In genomic region chr7:20280475-20281351, GRCh38 we compare ENCODE assay signal across 12 cellular contexts. TPM values are rescaled to one million over a fixed set of nuclear protein-coding genes. Genes with fewer than 3 reads are reported as not detected.
DNase-seq lines count a peak whose midpoint lies in the region; ATAC-seq, FAIRE-seq and TF ChIP-seq lines count a peak whose summit lies in the region.
"Had no signal": no experiment of that assay in that cellular context is flagged by ENCODE, and none has a peak within 500 bp of the region (broad histone marks: within the 10 kb centered on the region; RNA-seq: fewer than 3 reads in every experiment).

No MANE protein-coding gene starts in this region.

- no peaks in the 10 kb centered on the region for H3K79me2 ChIP-seq in astrocyte (ENCODE audit: insufficient read depth, low read length)

- H2BK15ac ChIP-seq in IMR-90 (ENCODE audit: low read depth, low read length) (no peak overlapping the region), mesenchymal stem cell (ENCODE audit: low read depth, poor library complexity, severe bottlenecking) (no peak overlapping the region)

- H3K36me3 ChIP-seq in IMR-90 (ENCODE audit: control insufficient read depth, insufficient read depth, low read length) (no peaks in the 10 kb centered on the region), astrocyte (ENCODE audit: insufficient read depth, low read length) (no peaks in the 10 kb centered on the region), mesenchymal stem cell (ENCODE audit: control insufficient read depth in 1 of 2, insufficient read depth in 2 of 2, low read depth in 1 of 2, low read length in 2 of 2) (no peaks in the 10 kb centered on the region)
- H3K36me3 ChIP-seq: suprapubic skin had no signal

- no peak overlapping the region for H3K27ac ChIP-seq in IMR-90 (ENCODE audit: insufficient read depth, low read length)
- peak overlapping the region; percentile 7 for H3K27ac ChIP-seq in astrocyte (ENCODE audit: low read depth, low read length)
- H3K27ac ChIP-seq in mesenchymal stem cell (ENCODE audit: low read length, poor library complexity, severe bottlenecking), result no peak overlapping the region
- H3K27ac ChIP-seq: suprapubic skin had no signal

- 0 out of 2 replicates have a peak overlapping the region, but pooled peaks have one; percentile 4 for H4K91ac ChIP-seq in IMR-90 (ENCODE audit: insufficient read depth, low read depth, low read length)
- no peak overlapping the region for H4K91ac ChIP-seq in mesenchymal stem cell (ENCODE audit: low read length)

- in situ Hi-C loops in IMR-90 (cut with MboI; ENCODE audit: low sequenced_read_pairs), result no loop called here

- TF ChIP-seq RAD21 in IMR-90 (IDR thresholded peaks at IDR 0.05; ENCODE audit: low read length), result no peak

- H2AK5ac ChIP-seq in IMR-90 (ENCODE audit: low read depth, low read length) (no peak overlapping the region), mesenchymal stem cell (ENCODE audit: low read length, severe bottlenecking) (no peak overlapping the region)

- H3K4me1 Mint-ChIP-seq in astrocyte (ENCODE audit: low read depth, unreplicated experiment), result no peaks in the 10 kb centered on the region

- no peaks in the 10 kb centered on the region for H3K36me3 Mint-ChIP-seq in astrocyte (ENCODE audit: low read depth, unreplicated experiment)

- intact Hi-C loops in IMR-90 (cut with micrococcal nuclease), result no loop called here

- FAIRE-seq in astrocyte (lab: Jason Lieb, UNC), result peak; percentile 81

- H3K9me1 ChIP-seq in IMR-90 (ENCODE audit: insufficient read depth, low read length), result no peaks in the 10 kb centered on the region

- H3K23ac ChIP-seq in IMR-90 (ENCODE audit: low read depth, low read length), result no peak overlapping the region
- no peak overlapping the region for H3K23ac ChIP-seq in mesenchymal stem cell (ENCODE audit: low read length in 2 of 2)

- H3K4me2 ChIP-seq in IMR-90 (ENCODE audit: low read depth, low read length) (no peak overlapping the region), astrocyte (ENCODE audit: low read length) (no peak overlapping the region), mesenchymal stem cell (ENCODE audit: low read length, poor library complexity, severe bottlenecking) (no peak overlapping the region)

- no peak overlapping the region for H3K27ac Mint-ChIP-seq in astrocyte (ENCODE audit: unreplicated experiment)

- DNase-seq in Daoy (ENCODE audit: low read depth) (peak; percentile 87), IMR-90 (peak; percentile 88), astrocyte (ENCODE audit: low read depth) (peak; percentile 90), mesenchymal stem cell (peak; percentile 24), NCI-H2196 treated with DMSO at 0.1 percent for 48 hours (lab: John Stamatoyannopoulos, UW; ENCODE audit: unreplicated experiment) (no peak), NCI-H146 treated with DMSO at 0.1 percent for 48 hours (lab: John Stamatoyannopoulos, UW; ENCODE audit: unreplicated experiment) (no peak)
- no peak for DNase-seq in activated effector memory CD4-positive, alpha-beta T cell treated with Interleukin-2 at 50 U/mL for 16 hours
- DNase-seq: anterior cingulate cortex, NCI-H1694 had no signal

- no peaks in the 10 kb centered on the region for H3K79me1 ChIP-seq in IMR-90 (ENCODE audit: low read depth in 1 of 2, low read length in 2 of 2)
- no peaks in the 10 kb centered on the region for H3K79me1 ChIP-seq in mesenchymal stem cell (replicated peaks; ENCODE audit: low read length, poor library complexity, severe bottlenecking)

- H3K27me3 ChIP-seq in IMR-90 (ENCODE audit: control insufficient read depth, insufficient read depth, low read length) (no peaks in the 10 kb centered on the region), astrocyte (ENCODE audit: insufficient read depth, low read length) (no peaks in the 10 kb centered on the region), mesenchymal stem cell (ENCODE audit: control insufficient read depth in 1 of 2, insufficient read depth in 1 of 2, low read length in 2 of 2) (no peaks in the 10 kb centered on the region)
- H3K27me3 ChIP-seq: suprapubic skin had no signal

- ATAC-seq in IMR-90 (ENCODE audit: low read depth), result peak; percentile 64
- no peak for ATAC-seq in GM19452 (IDR thresholded peaks at IDR 0.05; ENCODE audit: unreplicated experiment)

- TF ChIP-seq CTCF in IMR-90 (conservative IDR thresholded peaks at IDR 0.05; ENCODE audit: low read depth, low read length) (no peak), astrocyte (IDR thresholded peaks at IDR 0.05; ENCODE audit: insufficient read depth, low read depth, low read length) (no peak)

- WGBS in IMR-90 (ENCODE audit: extremely low coverage in 2 of 2, insufficient read length in 1 of 2), 2 experiments, result 100% methylated on average over 1 of the region's 8 CpGs; no CpG with 5 or more reads in 1 of the 2 experiments
- 83% methylated on average over 7 of the region's 8 CpGs for whole genome bisulfite sequencing in mesenchymal stem cell

- no peak overlapping the region for H2BK5ac ChIP-seq in IMR-90 (ENCODE audit: low read depth, low read length, poor library complexity, severe bottlenecking)
- H2BK5ac ChIP-seq in mesenchymal stem cell (ENCODE audit: low read depth, low read length, poor library complexity, severe bottlenecking), result no peak overlapping the region

- H3K56ac ChIP-seq in IMR-90 (ENCODE audit: extremely low read depth, insufficient read depth, low read length), result no peak overlapping the region

- H3K4me1 ChIP-seq in IMR-90 (ENCODE audit: control insufficient read depth, insufficient read depth, low read length) (no peaks in the 10 kb centered on the region), astrocyte (ENCODE audit: insufficient read depth, low read length) (peaks cover 6% of the 10 kb centered on the region), mesenchymal stem cell (ENCODE audit: control insufficient read depth, insufficient read depth, low read depth, low read length) (no peaks in the 10 kb centered on the region)
- H3K4me1 ChIP-seq: suprapubic skin had no signal

- no peaks in the 10 kb centered on the region for H3K9me3 Mint-ChIP-seq in astrocyte (ENCODE audit: unreplicated experiment)

- H2BK120ac ChIP-seq in IMR-90 (ENCODE audit: low read depth, low read length), result peak overlapping the region; percentile 9
- H2BK120ac ChIP-seq in mesenchymal stem cell (ENCODE audit: low read depth, low read length), result no peak overlapping the region

- H3K18ac ChIP-seq in IMR-90 (ENCODE audit: low read depth, low read length) (no peak overlapping the region), mesenchymal stem cell (ENCODE audit: low read depth in 1 of 2, low read length in 2 of 2) (no peak overlapping the region)

- H4K20me1 ChIP-seq in IMR-90 (ENCODE audit: insufficient read depth, low read length) (no peaks in the 10 kb centered on the region), astrocyte (ENCODE audit: insufficient read depth, low read length) (no peaks in the 10 kb centered on the region)

- dilution Hi-C loops in IMR-90 (cut with HindIII; ENCODE audit: low sequenced_read_pairs, unreplicated experiment), result no loop called here

- no peak overlapping the region for H3K14ac ChIP-seq in IMR-90 (replicated peaks; ENCODE audit: low read depth, low read length)
- H3K14ac ChIP-seq in mesenchymal stem cell (ENCODE audit: low read length in 2 of 2), result no peak overlapping the region

- CTCF ChIA-PET in IMR-90 (lab: Yijun Ruan, JAX), result no interaction called here

- H3K9me3 ChIP-seq in IMR-90 (ENCODE audit: control insufficient read depth, insufficient read depth, low read length), result no peaks in the 10 kb centered on the region
- H3K9me3 ChIP-seq in astrocyte (ENCODE audit: insufficient read depth, low read depth, low read length), result no peaks in the 10 kb centered on the region
- no peaks in the 10 kb centered on the region for H3K9me3 ChIP-seq in mesenchymal stem cell (ENCODE audit: control insufficient read depth, low read length)
- H3K9me3 ChIP-seq: suprapubic skin had no signal

- H4K5ac ChIP-seq in IMR-90 (ENCODE audit: low read depth, low read length), result no peak overlapping the region

- H2AK9ac ChIP-seq in IMR-90 (replicated peaks; ENCODE audit: low read depth, low read length, poor library complexity), result no peak overlapping the region

- H2AFZ ChIP-seq in IMR-90 (replicated peaks; ENCODE audit: low read length, poor library complexity), result no peak overlapping the region
- H2AFZ ChIP-seq in astrocyte (ENCODE audit: low read depth, low read length), result no peak overlapping the region
- no peak overlapping the region for H2AFZ ChIP-seq in mesenchymal stem cell (ENCODE audit: low read depth, low read length)

- no peak overlapping the region for H2BK12ac ChIP-seq in mesenchymal stem cell (ENCODE audit: low read length in 2 of 2)

- no peak overlapping the region for H3K4me3 ChIP-seq in IMR-90 (ENCODE audit: insufficient read depth, low read depth, low read length)
- no peak overlapping the region for H3K4me3 ChIP-seq in astrocyte (ENCODE audit: insufficient read depth, low read depth, low read length)
- H3K4me3 ChIP-seq in mesenchymal stem cell (ENCODE audit: insufficient read depth in 1 of 2, low read depth in 1 of 2, low read length in 2 of 2), result no peak overlapping the region
- H3K4me3 ChIP-seq: suprapubic skin had no signal

- H3K9ac ChIP-seq in IMR-90 (ENCODE audit: low read depth, low read length), result no peak overlapping the region
- H3K9ac ChIP-seq in astrocyte (ENCODE audit: low read length), result no peak overlapping the region
- H3K9ac ChIP-seq in mesenchymal stem cell (ENCODE audit: low read length), result peak overlapping the region; percentile 38

- H3K4me3 Mint-ChIP-seq in astrocyte (ENCODE audit: unreplicated experiment), result no peak overlapping the region

- POLR2A ChIA-PET in IMR-90 (lab: Charles Lee; ENCODE audit: unreplicated experiment), result no interaction called here

- BruUV-seq in IMR-90 (replicated peaks; lab: Mats Ljungman, UMichigan), result no TSS peak

- 0 out of 4 replicates have a peak overlapping the region, but pooled peaks of 1 of the 2 experiments have one; percentile 47 for H4K8ac ChIP-seq in IMR-90 (ENCODE audit: low read depth in 2 of 2, low read length in 2 of 2)
- H4K8ac ChIP-seq in mesenchymal stem cell (ENCODE audit: low read length), result no peak overlapping the region

- no peak for TF ChIP-seq POLR2A in IMR-90 (IDR thresholded peaks at IDR 0.05; ENCODE audit: low read depth, low read length)

- no peaks in the 10 kb centered on the region for H3K27me3 Mint-ChIP-seq in astrocyte (ENCODE audit: low read depth, unreplicated experiment)

- peak overlapping the region; percentile 7; the same call in 1 of the 2 replicates for H3K4ac ChIP-seq in IMR-90 (ENCODE audit: low read depth, low read length)
- no peak overlapping the region for H3K4ac ChIP-seq in mesenchymal stem cell (ENCODE audit: low read depth in 1 of 2, low read length in 2 of 2)

- H2BK20ac ChIP-seq in IMR-90 (ENCODE audit: low read depth, low read length), result 0 out of 2 replicates have a peak overlapping the region, but pooled peaks have one; percentile 3

TF ChIP-seq in IMR-90, 13 proteins besides CTCF, POLR2A, EP300 and RAD21:
- no peak for TF ChIP-seq BHLHE40 (IDR thresholded peaks at IDR 0.05; ENCODE audit: low read depth, low read length)
- peak; percentile 80 for TF ChIP-seq FOS (IDR thresholded peaks at IDR 0.05; ENCODE audit: low read depth, low read length)

RNA-seq across cellular contexts. Expression of gene ITGB8, which starts 50.0 kb away (rescaled TPM):
- total RNA-seq in Daoy (2014; rRNA removed; shearing (Covaris generic)), result 32.0 and 32.9 TPM in 2 replicates
- total RNA-seq in IMR-90 (2012; rRNA removed) (10.2 and 10.8 TPM in 2 replicates), astrocyte (10.8 and 11.1 TPM in 2 replicates)
- polyA plus RNA-seq in IMR-90 (2012; rRNA removed), result 1.9 and 2.6 TPM in 2 replicates
- 1.6 and 1.7 TPM in 2 replicates for polyA plus RNA-seq in IMR-90 (2012; cell fraction: cytosol; rRNA removed)
- polyA plus RNA-seq in IMR-90 (2012; cell fraction: nucleus; rRNA removed; ENCODE audit: low replicate concordance), result 4.3 and 10.5 TPM in 2 replicates
- 0.25 TPM for polyA plus RNA-seq in mesenchymal stem cell (2013, experiment 1 of 2)
- 0.30 TPM for polyA plus RNA-seq in mesenchymal stem cell (2013, experiment 2 of 2)
- total RNA-seq: T-helper 2 cell treated with Interferon-gamma antibody and Interleukin-4, amounts not matched to agents 100 ng/mL and 5 ng/mL, for 36 hours had no signal

Comparison
In these comparisons a context has a peak if more than half of its experiments do, and no peak if none do; other contexts are left out.
1. DNase-seq: peak in Daoy (single experiment), IMR-90 (single experiment), astrocyte (single experiment) and mesenchymal stem cell (single experiment); none in NCI-H2196 treated with DMSO at 0.1 percent for 48 hours (single experiment), NCI-H146 treated with DMSO at 0.1 percent for 48 hours (single experiment) and activated effector memory CD4-positive, alpha-beta T cell treated with Interleukin-2 at 50 U/mL for 16 hours (single experiment).